8 cellular contexts compared by ENCODE assay signal in genomic region chr9:135908334-135909204, GRCh38. TPM values are rescaled to one million over a fixed set of nuclear protein-coding genes. Genes with fewer than 3 reads are reported as not detected.
A peak's percentile ranks its signal among the peaks of the same experiment; 100 is the strongest.
DNase-seq lines count a peak whose midpoint lies in the region; ATAC-seq, FAIRE-seq and TF ChIP-seq lines count a peak whose summit lies in the region.

No MANE protein-coding gene starts in this region.

- H3K4me3 Mint-ChIP-seq in astrocyte (ENCODE audit: unreplicated experiment), result peak overlapping the region; percentile 86
- peak overlapping the region; percentile 80 for H3K4me3 Mint-ChIP-seq in type B pancreatic cell

- intact Hi-C loops in HepG2 (cut with micrococcal nuclease; ENCODE audit: unreplicated experiment), result no loop called here

- H3K27me3 ChIP-seq in astrocyte (ENCODE audit: insufficient read depth, low read length) (no peaks in the 10 kb centered on the region), HepG2 (ENCODE audit: control insufficient read depth in 1 of 2, insufficient read depth in 2 of 2, low read length in 2 of 2) (no peaks in the 10 kb centered on the region)

- H3K79me2 ChIP-seq in astrocyte (ENCODE audit: insufficient read depth, low read length) (peaks cover 62% of the 10 kb centered on the region), HepG2 (ENCODE audit: insufficient read depth, low read length) (peaks cover 47% of the 10 kb centered on the region)

- H2AFZ ChIP-seq in astrocyte (ENCODE audit: low read depth, low read length), result peak overlapping the region; percentile 81
- H2AFZ ChIP-seq in HepG2 (ENCODE audit: low read length), result no peak overlapping the region

- POLR2A ChIA-PET in HepG2 (lab: Yijun Ruan, JAX), result interaction anchor here (1.3 kb wide), 1 partner anchor 211 kb away, joined by 4 read pairs; no protein-coding TSS in a partner anchor

- TF ChIP-seq RAD21 in HepG2 (CRISPR knock-in tag; IDR thresholded peaks at IDR 0.05), result no peak

- H3K9ac ChIP-seq in astrocyte (ENCODE audit: low read length) (peak overlapping the region; percentile 75), HepG2 (ENCODE audit: insufficient read depth, low read depth, low read length) (peak overlapping the region; percentile 78; the same call in 1 of the 2 replicates)

- H3K4me1 Mint-ChIP-seq in astrocyte (ENCODE audit: low read depth, unreplicated experiment) (peaks cover 14% of the 10 kb centered on the region), type B pancreatic cell (ENCODE audit: unreplicated experiment) (peaks cover 28% of the 10 kb centered on the region)

- peak overlapping the region; percentile 91 for H3K4me2 ChIP-seq in astrocyte (ENCODE audit: low read length)
- peak overlapping the region; percentile 88 for H3K4me2 ChIP-seq in HepG2 (ENCODE audit: low read depth, low read length)

- H3K27ac Mint-ChIP-seq in astrocyte (ENCODE audit: unreplicated experiment) (peak overlapping the region; percentile 72), type B pancreatic cell (peak overlapping the region; percentile 56)

- H3K27ac ChIP-seq in astrocyte (ENCODE audit: low read depth, low read length) (peak overlapping the region; percentile 2), HepG2 (ENCODE audit: extremely low read length, insufficient read depth, low read length) (peak overlapping the region; percentile 66)

- DNase-seq in Caki2 (ENCODE audit: low read depth) (peak; percentile 21), astrocyte (ENCODE audit: low read depth) (no peak), HepG2 (ENCODE audit: low spot score) (no peak), type B pancreatic cell (ENCODE audit: extremely low spot score, unreplicated experiment) (no peak), ecto neural progenitor cell (ENCODE audit: low spot score) (no peak), GM12891 (ENCODE audit: insufficient read length, low spot score) (no peak)

- H3K27me3 Mint-ChIP-seq in astrocyte (ENCODE audit: low read depth, unreplicated experiment), result no peaks in the 10 kb centered on the region
- no peaks in the 10 kb centered on the region for H3K27me3 Mint-ChIP-seq in type B pancreatic cell

- H3K4me1 ChIP-seq in astrocyte (ENCODE audit: insufficient read depth, low read length) (peaks cover 27% of the 10 kb centered on the region), HepG2 (ENCODE audit: insufficient read depth, low read length) (peaks cover 48% of the 10 kb centered on the region)

- H3K36me3 Mint-ChIP-seq in astrocyte (ENCODE audit: low read depth, unreplicated experiment) (peaks cover 35% of the 10 kb centered on the region), type B pancreatic cell (peaks cover 43% of the 10 kb centered on the region)

- TF ChIP-seq EP300 in HepG2 (IDR thresholded peaks at IDR 0.05; ENCODE audit: low read depth in 2 of 2, low read length in 2 of 2) (no peak), HepG2 (CRISPR knock-in tag; IDR thresholded peaks at IDR 0.05; ENCODE audit: borderline replicate concordance) (no peak)

- TSS peak; percentile 61 for BruUV-seq in HepG2 (replicated peaks; lab: Mats Ljungman, UMichigan)

- in situ Hi-C loops in Caki2 (cut with HindIII; ENCODE audit: low pct_unique_long_range_greater_than_20kb, low sequenced_read_pairs) (no loop called here), HepG2 (cut with HindIII; ENCODE audit: extremely low pct_ligation_motif_present, low pct_unique_long_range_greater_than_20kb) (no loop called here)

- H4K20me1 ChIP-seq in astrocyte (ENCODE audit: insufficient read depth, low read length) (peaks cover 55% of the 10 kb centered on the region), HepG2 (ENCODE audit: insufficient read depth, low read length) (peaks cover 11% of the 10 kb centered on the region)

- CTCF ChIA-PET in HepG2 (lab: Yijun Ruan, JAX; ENCODE audit: low intra/inter-chr PET ratio, low total read pairs), result no interaction called here

- peaks cover under 1% of the 10 kb centered on the region for H3K9me3 ChIP-seq in astrocyte (ENCODE audit: insufficient read depth, low read depth, low read length)
- H3K9me3 ChIP-seq in HepG2 (ENCODE audit: low read length), result no peaks in the 10 kb centered on the region

- TF ChIP-seq POLR2A in HepG2 (IDR thresholded peaks at IDR 0.05; ENCODE audit: insufficient read depth in 1 of 2, low read depth in 2 of 2, low read length in 2 of 2) (no peak), GM12891 (IDR thresholded peaks at IDR 0.05; ENCODE audit: low read depth, low read length) (no peak)

- ATAC-seq in HG03457 (IDR thresholded peaks at IDR 0.05; ENCODE audit: unreplicated experiment), result peak; percentile 4
- peak; percentile 49 for ATAC-seq in HepG2
- ATAC-seq in GM18873 (IDR thresholded peaks at IDR 0.05; ENCODE audit: low FRiP score, unreplicated experiment), result no peak

- 69% methylated on average over 17 of the region's 33 CpGs for WGBS in HepG2 (ENCODE audit: low lambda C conversion rate)

- FAIRE-seq in astrocyte (lab: Jason Lieb, UNC), result no peak
- no peak for FAIRE-seq in HepG2 (lab: Jason Lieb, UNC)
- FAIRE-seq in GM12891 (lab: Jason Lieb, UNC), result no peak

- peaks cover 3% of the 10 kb centered on the region for H3K36me3 ChIP-seq in astrocyte (ENCODE audit: insufficient read depth, low read length)
- peaks cover 3 to 22% of the 10 kb centered on the region in 2 experiments for H3K36me3 ChIP-seq in HepG2 (replicated peaks in 1 of 2; ENCODE audit: control insufficient read depth in 1 of 2, insufficient read depth in 2 of 2, low read length in 2 of 2)

- TF ChIP-seq CTCF in astrocyte (IDR thresholded peaks at IDR 0.05; ENCODE audit: insufficient read depth, low read depth, low read length) (no peak), HepG2 (CRISPR knock-in tag; IDR thresholded peaks at IDR 0.05) (no peak), type B pancreatic cell (conservative IDR thresholded peaks at IDR 0.05) (no peak)

- H3K4me3 ChIP-seq in astrocyte (ENCODE audit: insufficient read depth, low read depth, low read length), result peak overlapping the region; percentile 63
- peak overlapping the region; percentile 54 to 89 (median 84) for H3K4me3 ChIP-seq in HepG2 (replicated peaks in 1 of 3; ENCODE audit: insufficient read depth in 1 of 3, low read depth in 2 of 3, low read length in 3 of 3)

- H3K9me3 Mint-ChIP-seq in astrocyte (ENCODE audit: unreplicated experiment) (peaks cover 21% of the 10 kb centered on the region), type B pancreatic cell (peaks cover 5% of the 10 kb centered on the region)

RNA-seq across cellular contexts. Expression of gene CAMSAP1, which starts 1.2 kb away (rescaled TPM):
- total RNA-seq in Caki2 (2014; rRNA removed; shearing (Covaris generic); ENCODE audit: low replicate concordance), result 22.6 and 39.3 TPM in 2 replicates
- 27.3 and 34.8 TPM in 2 replicates for total RNA-seq in astrocyte
- 10.2 and 12.4 TPM in 2 replicates for total RNA-seq in HepG2 (2016; rRNA removed; fragmentation: Illumina TruSeq; extraction: Trizol)
- 177 and 181 TPM in 2 replicates for total RNA-seq in HepG2 (2016; cell fraction: cytosol; rRNA removed; fragmentation: Illumina TruSeq; extraction: Trizol; ENCODE audit: low read depth)
- total RNA-seq in HepG2 (2016; cell fraction: insoluble cytoplasmic fraction; rRNA removed; fragmentation: Illumina TruSeq; extraction: Trizol), result 8.9 and 16.6 TPM in 2 replicates
- total RNA-seq in HepG2 (2016; cell fraction: membrane; rRNA removed; fragmentation: Illumina TruSeq; extraction: Trizol), result 41.6 and 42.6 TPM in 2 replicates
- total RNA-seq in HepG2 (2016; cell fraction: nucleus; rRNA removed; fragmentation: Illumina TruSeq; extraction: Trizol), result 13.3 and 18.1 TPM in 2 replicates
- polyA plus RNA-seq in HepG2 (2011; rRNA removed), result 3.8 and 4.1 TPM in 2 replicates
- polyA plus RNA-seq in HepG2 (2011; cell fraction: cytosol; rRNA removed), result 4.6 and 6.9 TPM in 2 replicates
- 5.7 and 6.6 TPM in 2 replicates for polyA plus RNA-seq in HepG2 (2011; cell fraction: nucleus; rRNA removed)
- polyA plus RNA-seq in HepG2 (2012), result 6.8 and 8.3 TPM in 2 replicates
- polyA plus RNA-seq in HepG2 (2016; cell fraction: cytosol; fragmentation: Illumina TruSeq; extraction: Trizol; ENCODE audit: low read depth), result 0.67 and 0.97 TPM in 2 replicates
- polyA plus RNA-seq in HepG2 (2016; cell fraction: insoluble cytoplasmic fraction; fragmentation: Illumina TruSeq; extraction: Trizol; ENCODE audit: low read depth), result 8.6 and 9.1 TPM in 2 replicates
- 2.4 and 2.5 TPM in 2 replicates for polyA plus RNA-seq in HepG2 (2016; cell fraction: membrane; fragmentation: Illumina TruSeq; extraction: Trizol; ENCODE audit: low read depth)
- 13.6 and 16.2 TPM in 2 replicates for polyA plus RNA-seq in HepG2 (2016; cell fraction: nucleus; fragmentation: Illumina TruSeq; extraction: Trizol; ENCODE audit: insufficient read depth, low read depth)
- polyA minus RNA-seq in HepG2 (2011; rRNA and poly(A)+ RNA removed; ENCODE audit: low replicate concordance), result 13.5 and 58.6 TPM in 2 replicates
- polyA minus RNA-seq in HepG2 (2011; cell fraction: cytosol; rRNA and poly(A)+ RNA removed), result 18.0 and 25.6 TPM in 2 replicates
- 10.9 and 12.2 TPM in 2 replicates for polyA minus RNA-seq in HepG2 (2011; cell fraction: nucleus; rRNA and poly(A)+ RNA removed)
- 33.9 and 58.2 TPM in 2 replicates for total RNA-seq in type B pancreatic cell (ENCODE audit: low replicate concordance)
- 7.8 TPM for polyA plus RNA-seq in GM12891 (2012; ENCODE audit: low read depth, missing spikeins)

RNA-seq across cellular contexts. Expression of gene UBAC1, which starts 52.6 kb away (rescaled TPM):
- 72.0 and 81.4 TPM in 2 replicates for total RNA-seq in Caki2 (2014; rRNA removed; shearing (Covaris generic); ENCODE audit: low replicate concordance)
- total RNA-seq in astrocyte (31.8 and 32.5 TPM in 2 replicates), HepG2 (2016; rRNA removed; fragmentation: Illumina TruSeq; extraction: Trizol) (28.7 and 32.2 TPM in 2 replicates), type B pancreatic cell (ENCODE audit: low replicate concordance) (34.5 and 45.2 TPM in 2 replicates)
- 64.3 and 65.0 TPM in 2 replicates for total RNA-seq in HepG2 (2016; cell fraction: cytosol; rRNA removed; fragmentation: Illumina TruSeq; extraction: Trizol; ENCODE audit: low read depth)
- total RNA-seq in HepG2 (2016; cell fraction: insoluble cytoplasmic fraction; rRNA removed; fragmentation: Illumina TruSeq; extraction: Trizol), result 24.0 and 31.6 TPM in 2 replicates
- 72.1 and 78.0 TPM in 2 replicates for total RNA-seq in HepG2 (2016; cell fraction: membrane; rRNA removed; fragmentation: Illumina TruSeq; extraction: Trizol)
- total RNA-seq in HepG2 (2016; cell fraction: nucleus; rRNA removed; fragmentation: Illumina TruSeq; extraction: Trizol), result 18.2 and 19.5 TPM in 2 replicates
- 30.2 and 34.1 TPM in 2 replicates for polyA plus RNA-seq in HepG2 (2011; rRNA removed)
- 21.2 and 27.8 TPM in 2 replicates for polyA plus RNA-seq in HepG2 (2011; cell fraction: cytosol; rRNA removed)
- 62.0 and 64.4 TPM in 2 replicates for polyA plus RNA-seq in HepG2 (2011; cell fraction: nucleus; rRNA removed)
- polyA plus RNA-seq in HepG2 (2012), result 11.8 and 12.0 TPM in 2 replicates
- polyA plus RNA-seq in HepG2 (2016; cell fraction: cytosol; fragmentation: Illumina TruSeq; extraction: Trizol; ENCODE audit: low read depth), result 61.3 and 64.0 TPM in 2 replicates
- polyA plus RNA-seq in HepG2 (2016; cell fraction: insoluble cytoplasmic fraction; fragmentation: Illumina TruSeq; extraction: Trizol; ENCODE audit: low read depth), result 30.7 and 32.1 TPM in 2 replicates
- 65.3 TPM in 2 replicates for polyA plus RNA-seq in HepG2 (2016; cell fraction: membrane; fragmentation: Illumina TruSeq; extraction: Trizol; ENCODE audit: low read depth)
- 36.3 and 39.7 TPM in 2 replicates for polyA plus RNA-seq in HepG2 (2016; cell fraction: nucleus; fragmentation: Illumina TruSeq; extraction: Trizol; ENCODE audit: insufficient read depth, low read depth)
- polyA minus RNA-seq in HepG2 (2011; rRNA and poly(A)+ RNA removed; ENCODE audit: low replicate concordance), result 13.4 and 58.0 TPM in 2 replicates
- 6.0 and 8.0 TPM in 2 replicates for polyA minus RNA-seq in HepG2 (2011; cell fraction: cytosol; rRNA and poly(A)+ RNA removed)
- polyA minus RNA-seq in HepG2 (2011; cell fraction: nucleus; rRNA and poly(A)+ RNA removed), result 11.2 and 18.6 TPM in 2 replicates
- 25.6 TPM for polyA plus RNA-seq in GM12891 (2012; ENCODE audit: low read depth, missing spikeins)
